In the genomic region with DNA sequence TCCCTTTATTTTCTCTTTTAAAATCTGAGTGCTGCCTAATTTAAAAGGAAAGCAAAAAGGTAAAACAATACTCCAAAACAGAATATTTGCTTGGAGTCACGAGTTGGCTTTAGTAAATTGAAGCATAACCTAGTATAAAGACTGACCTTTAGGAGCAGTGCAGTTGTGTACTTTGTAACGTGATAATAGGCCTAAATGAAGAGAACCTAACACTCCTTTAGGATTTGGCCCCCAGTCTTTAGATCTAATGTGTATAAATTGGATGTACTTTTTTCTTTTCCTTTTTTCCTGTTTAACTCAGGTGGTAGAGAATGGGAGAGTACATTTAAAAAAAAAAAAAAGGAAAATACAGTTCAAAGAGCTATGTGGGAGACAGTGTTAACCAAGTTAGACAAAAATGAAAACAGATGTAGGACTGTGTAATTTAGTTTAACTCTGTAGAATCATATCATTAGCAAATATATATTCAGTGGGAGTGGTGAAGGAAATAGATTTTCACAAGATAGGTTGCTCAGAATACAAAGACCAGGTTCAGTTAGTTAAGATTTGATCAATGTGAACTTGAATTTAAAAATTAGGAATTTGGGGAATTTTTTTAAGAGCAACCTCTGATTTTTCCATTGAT, we compare ENCODE assay signal across 1 cellular context.
TF ChIP-seq lines count a peak whose summit lies in the region.

No MANE protein-coding gene starts in this region.

TF ChIP-seq in HEK293, 187 proteins besides CTCF, POLR2A, EP300 and RAD21 (continued from another document):
- no peak for TF ChIP-seq ZBTB8A (tag by site-specific recombination; IDR thresholded peaks at IDR 0.05)
- TF ChIP-seq ZNF157 (tag by site-specific recombination; IDR thresholded peaks at IDR 0.05) = no peak
- TF ChIP-seq HOXC10 (CRISPR knock-in tag; IDR thresholded peaks at IDR 0.05) = no peak
- TF ChIP-seq ZBTB1 (tag by site-specific recombination; IDR thresholded peaks at IDR 0.05) = no peak
- peak; percentile 53; the same call in 1 of the 2 replicates for TF ChIP-seq TSHZ1 (tag by site-specific recombination; IDR thresholded peaks at IDR 0.05; ENCODE audit: borderline replicate concordance)
- TF ChIP-seq OSR2 (tag by site-specific recombination; IDR thresholded peaks at IDR 0.05) = peak; percentile 13; the same call in 1 of the 2 replicates
- TF ChIP-seq, protein P1, sequence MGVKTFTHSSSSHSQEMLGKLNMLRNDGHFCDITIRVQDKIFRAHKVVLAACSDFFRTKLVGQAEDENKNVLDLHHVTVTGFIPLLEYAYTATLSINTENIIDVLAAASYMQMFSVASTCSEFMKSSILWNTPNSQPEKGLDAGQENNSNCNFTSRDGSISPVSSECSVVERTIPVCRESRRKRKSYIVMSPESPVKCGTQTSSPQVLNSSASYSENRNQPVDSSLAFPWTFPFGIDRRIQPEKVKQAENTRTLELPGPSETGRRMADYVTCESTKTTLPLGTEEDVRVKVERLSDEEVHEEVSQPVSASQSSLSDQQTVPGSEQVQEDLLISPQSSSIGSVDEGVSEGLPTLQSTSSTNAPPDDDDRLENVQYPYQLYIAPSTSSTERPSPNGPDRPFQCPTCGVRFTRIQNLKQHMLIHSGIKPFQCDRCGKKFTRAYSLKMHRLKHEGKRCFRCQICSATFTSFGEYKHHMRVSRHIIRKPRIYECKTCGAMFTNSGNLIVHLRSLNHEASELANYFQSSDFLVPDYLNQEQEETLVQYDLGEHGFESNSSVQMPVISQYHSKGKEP (tag by site-specific recombination; IDR thresholded peaks at IDR 0.05) = peak; percentile 45; the same call in 1 of the 2 replicates
- TF ChIP-seq, protein P2, sequence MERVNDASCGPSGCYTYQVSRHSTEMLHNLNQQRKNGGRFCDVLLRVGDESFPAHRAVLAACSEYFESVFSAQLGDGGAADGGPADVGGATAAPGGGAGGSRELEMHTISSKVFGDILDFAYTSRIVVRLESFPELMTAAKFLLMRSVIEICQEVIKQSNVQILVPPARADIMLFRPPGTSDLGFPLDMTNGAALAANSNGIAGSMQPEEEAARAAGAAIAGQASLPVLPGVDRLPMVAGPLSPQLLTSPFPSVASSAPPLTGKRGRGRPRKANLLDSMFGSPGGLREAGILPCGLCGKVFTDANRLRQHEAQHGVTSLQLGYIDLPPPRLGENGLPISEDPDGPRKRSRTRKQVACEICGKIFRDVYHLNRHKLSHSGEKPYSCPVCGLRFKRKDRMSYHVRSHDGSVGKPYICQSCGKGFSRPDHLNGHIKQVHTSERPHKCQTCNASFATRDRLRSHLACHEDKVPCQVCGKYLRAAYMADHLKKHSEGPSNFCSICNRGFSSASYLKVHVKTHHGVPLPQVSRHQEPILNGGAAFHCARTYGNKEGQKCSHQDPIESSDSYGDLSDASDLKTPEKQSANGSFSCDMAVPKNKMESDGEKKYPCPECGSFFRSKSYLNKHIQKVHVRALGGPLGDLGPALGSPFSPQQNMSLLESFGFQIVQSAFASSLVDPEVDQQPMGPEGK (tag by site-specific recombination; IDR thresholded peaks at IDR 0.05) = peak; percentile 48; the same call in 1 of the 2 replicates
- no peak for TF ChIP-seq ZFP41 (tag by site-specific recombination; IDR thresholded peaks at IDR 0.05; ENCODE audit: borderline replicate concordance)
- peak; percentile 84 for TF ChIP-seq SP7 (tag by site-specific recombination; IDR thresholded peaks at IDR 0.05)
- TF ChIP-seq ZNF354C (tag by site-specific recombination; IDR thresholded peaks at IDR 0.05; ENCODE audit: borderline replicate concordance, low read depth) = no peak
- 0 out of 2 replicates have a peak, but pooled peaks have one; percentile 57 for TF ChIP-seq IKZF3 (tag by site-specific recombination; IDR thresholded peaks at IDR 0.05)
- TF ChIP-seq, protein P3, sequence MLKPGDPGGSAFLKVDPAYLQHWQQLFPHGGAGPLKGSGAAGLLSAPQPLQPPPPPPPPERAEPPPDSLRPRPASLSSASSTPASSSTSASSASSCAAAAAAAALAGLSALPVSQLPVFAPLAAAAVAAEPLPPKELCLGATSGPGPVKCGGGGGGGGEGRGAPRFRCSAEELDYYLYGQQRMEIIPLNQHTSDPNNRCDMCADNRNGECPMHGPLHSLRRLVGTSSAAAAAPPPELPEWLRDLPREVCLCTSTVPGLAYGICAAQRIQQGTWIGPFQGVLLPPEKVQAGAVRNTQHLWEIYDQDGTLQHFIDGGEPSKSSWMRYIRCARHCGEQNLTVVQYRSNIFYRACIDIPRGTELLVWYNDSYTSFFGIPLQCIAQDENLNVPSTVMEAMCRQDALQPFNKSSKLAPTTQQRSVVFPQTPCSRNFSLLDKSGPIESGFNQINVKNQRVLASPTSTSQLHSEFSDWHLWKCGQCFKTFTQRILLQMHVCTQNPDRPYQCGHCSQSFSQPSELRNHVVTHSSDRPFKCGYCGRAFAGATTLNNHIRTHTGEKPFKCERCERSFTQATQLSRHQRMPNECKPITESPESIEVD (tag by site-specific recombination; IDR thresholded peaks at IDR 0.05) = peak; percentile 83
